Comparison of ENCODE assay signal across 17 cellular contexts in genomic region chr5:157045601-157046000, GRCh38. TPM values are rescaled to one million over a fixed set of nuclear protein-coding genes. Genes with fewer than 3 reads are reported as not detected.
"Had no signal": no experiment of that assay in that cellular context is flagged by ENCODE, and none has a peak within 500 bp of the region (broad histone marks: within the 10 kb centered on the region; RNA-seq: fewer than 3 reads in every experiment).

No MANE protein-coding gene starts in this region.

- H3K4me3 ChIP-seq: adrenal gland, colonic mucosa, gastroesophageal sphincter, heart right ventricle, psoas muscle, right lobe of liver, thoracic aorta had no signal

- H3K4me3 Mint-ChIP-seq: activated CD4-positive, alpha-beta T cell treated with anti-CD3 and anti-CD28 coated beads, Interleukin-2, amount 10 ng/mL, durations not matched to agents 24 days and 14 days; memory B cell; nephron; WTC11 had no signal

- FAIRE-seq: endometrium, TTC549 had no signal

- H3K9me3 ChIP-seq: adrenal gland, colonic mucosa, gastroesophageal sphincter, heart right ventricle, psoas muscle, right lobe of liver, thoracic aorta had no signal

- H3K27ac Mint-ChIP-seq: memory B cell, WTC11 had no signal

- H3K27me3 Mint-ChIP-seq: activated CD4-positive, alpha-beta T cell treated with anti-CD3 and anti-CD28 coated beads, Interleukin-2, amount 10 ng/mL, durations not matched to agents 24 days and 14 days had no signal

- H3K4me1 ChIP-seq: adrenal gland, colonic mucosa, gastroesophageal sphincter, psoas muscle, right lobe of liver had no signal

- H3K36me3 ChIP-seq: adrenal gland, colonic mucosa, gastroesophageal sphincter, heart right ventricle, right lobe of liver, thoracic aorta had no signal

- DNase-seq: activated CD4-positive, alpha-beta T cell treated with anti-CD3 and anti-CD28 coated beads, Interleukin-2, amount 10 ng/mL, durations not matched to agents 24 days and 14 days; activated naive CD4-positive, alpha-beta T cell; stimulated activated CD4-positive, alpha-beta T cell treated with anti-CD3 and anti-CD28 coated beads, Interleukin-2, amount 100 ng/mL, for 24 hours had no signal

- H3K27ac ChIP-seq: colonic mucosa, gastroesophageal sphincter, psoas muscle, right lobe of liver, thoracic aorta had no signal

- H3K27me3 ChIP-seq: adrenal gland, colonic mucosa, gastroesophageal sphincter, heart right ventricle, right lobe of liver had no signal

- H3K36me3 Mint-ChIP-seq: memory B cell, WTC11 had no signal

- H3K9me3 Mint-ChIP-seq: activated CD4-positive, alpha-beta T cell treated with anti-CD3 and anti-CD28 coated beads, Interleukin-2, amount 10 ng/mL, durations not matched to agents 24 days and 14 days; memory B cell; nephron had no signal

RNA-seq across cellular contexts. Expression of gene HAVCR1, which starts 13.3 kb away (rescaled TPM):
- total RNA-seq: activated CD8-positive, alpha-beta memory T cell treated with anti-CD3 and anti-CD28 coated beads for 36 hours; adrenal gland; WTC11 had no signal
- polyA plus RNA-seq: esophagus, heart right ventricle had no signal
